ENCODE assay signal across 21 cellular contexts in genomic region chr20:22825546-22825945, GRCh38.
"Had no signal": no experiment of that assay in that cellular context is flagged by ENCODE, and none has a peak within 500 bp of the region (broad histone marks: within the 10 kb centered on the region; RNA-seq: fewer than 3 reads in every experiment).

No MANE protein-coding gene starts in this region.

- H2AFZ ChIP-seq: parathyroid adenoma had no signal

- H3K27ac Mint-ChIP-seq: activated CD4-positive, alpha-beta memory T cell treated with anti-CD3 and anti-CD28 coated beads for 36 hours; activated CD4-positive, alpha-beta T cell treated with anti-CD3 and anti-CD28 coated beads for 36 hours; activated naive CD4-positive, alpha-beta T cell treated with anti-CD3 and anti-CD28 coated beads, Interleukin-2, amount 10 ng/mL, durations not matched to agents 7 days and 5 days; activated T-cell treated with anti-CD3 and anti-CD28 coated beads, Interleukin-2, amount 50 U/mL, for 72 hours; natural killer cell; stimulated activated naive CD8-positive, alpha-beta T cell treated with anti-CD3 and anti-CD28 coated beads, Interleukin-15, Interleukin-2, amounts not matched to agents 100 ng/mL and 50 ng/mL, for 24 hours had no signal

- H3K79me2 ChIP-seq: parathyroid adenoma had no signal

- H3K9me3 Mint-ChIP-seq: activated CD4-positive, alpha-beta memory T cell treated with anti-CD3 and anti-CD28 coated beads for 36 hours; activated T-cell treated with anti-CD3 and anti-CD28 coated beads, Interleukin-2, amount 50 U/mL, for 72 hours; natural killer cell; stimulated activated naive CD8-positive, alpha-beta T cell treated with anti-CD3 and anti-CD28 coated beads, Interleukin-15, Interleukin-2, amounts not matched to agents 100 ng/mL and 50 ng/mL, for 24 hours had no signal

- H3K4me1 ChIP-seq: parathyroid adenoma, thyroid gland had no signal

- ATAC-seq: activated CD4-positive, alpha-beta T cell treated with anti-CD3 and anti-CD28 coated beads for 36 hours; activated T-cell treated with anti-CD3 and anti-CD28 coated beads, Interleukin-2, amount 50 U/mL, for 72 hours; esophagus mucosa; left ventricle myocardium superior; natural killer cell; right cardiac atrium had no signal

- H3K4me3 Mint-ChIP-seq: activated CD4-positive, alpha-beta memory T cell treated with anti-CD3 and anti-CD28 coated beads for 36 hours; activated CD4-positive, alpha-beta T cell treated with anti-CD3 and anti-CD28 coated beads for 36 hours; activated naive CD4-positive, alpha-beta T cell treated with anti-CD3 and anti-CD28 coated beads, Interleukin-2, amount 10 ng/mL, durations not matched to agents 7 days and 5 days; activated T-cell treated with anti-CD3 and anti-CD28 coated beads, Interleukin-2, amount 50 U/mL, for 72 hours; natural killer cell; stimulated activated naive CD8-positive, alpha-beta T cell treated with anti-CD3 and anti-CD28 coated beads, Interleukin-15, Interleukin-2, amounts not matched to agents 100 ng/mL and 50 ng/mL, for 24 hours had no signal

- H3K9me3 ChIP-seq: neutrophil, thyroid gland had no signal

- H3K36me3 ChIP-seq: neutrophil, thyroid gland had no signal

- H3K4me3 ChIP-seq: thyroid gland had no signal

- H3K27me3 Mint-ChIP-seq: activated CD4-positive, alpha-beta memory T cell treated with anti-CD3 and anti-CD28 coated beads for 36 hours; activated CD4-positive, alpha-beta T cell treated with anti-CD3 and anti-CD28 coated beads for 36 hours; activated naive CD4-positive, alpha-beta T cell treated with anti-CD3 and anti-CD28 coated beads, Interleukin-2, amount 10 ng/mL, durations not matched to agents 7 days and 5 days had no signal

- H3K9ac ChIP-seq: parathyroid adenoma had no signal

- H3K4me1 Mint-ChIP-seq: activated CD4-positive, alpha-beta T cell treated with anti-CD3 and anti-CD28 coated beads for 36 hours; activated naive CD4-positive, alpha-beta T cell treated with anti-CD3 and anti-CD28 coated beads, Interleukin-2, amount 10 ng/mL, durations not matched to agents 7 days and 5 days; natural killer cell had no signal

- H3K27me3 ChIP-seq: neutrophil, thyroid gland had no signal

- H3K36me3 Mint-ChIP-seq: activated CD4-positive, alpha-beta memory T cell treated with anti-CD3 and anti-CD28 coated beads for 36 hours; activated naive CD4-positive, alpha-beta T cell treated with anti-CD3 and anti-CD28 coated beads, Interleukin-2, amount 10 ng/mL, durations not matched to agents 7 days and 5 days; natural killer cell had no signal

- DNase-seq: activated CD4-positive, alpha-beta memory T cell treated with anti-CD3 and anti-CD28 coated beads for 36 hours; activated CD4-positive, alpha-beta T cell treated with anti-CD3 and anti-CD28 coated beads for 36 hours; activated effector memory CD4-positive, alpha-beta T cell treated with Interleukin-2 at 50 U/mL for 16 hours; activated naive CD4-positive, alpha-beta T cell treated with anti-CD3 and anti-CD28 coated beads, Interleukin-2, amount 10 ng/mL, durations not matched to agents 7 days and 5 days; activated T-cell treated with anti-CD3 and anti-CD28 coated beads, Interleukin-2, amount 50 U/mL, for 72 hours; amygdala; glutamatergic neuron; hippocampal formation; left ventricle myocardium superior; midbrain; natural killer cell; right cardiac atrium; stimulated activated CD4-positive, alpha-beta T cell treated with anti-CD3 and anti-CD28 coated beads, Interleukin-1b, Interleukin-23, amount 100 ng/mL, for 48 hours; substantia nigra; T-helper 1 cell; T-helper 9 cell; thyroid gland had no signal

- H3K27ac ChIP-seq: neutrophil, parathyroid adenoma, thyroid gland had no signal
